ENCODE assay signal across 8 cellular contexts in genomic region chr17:79008666-79009387, GRCh38. TPM values are rescaled to one million over a fixed set of nuclear protein-coding genes. Genes with fewer than 3 reads are reported as not detected.
DNase-seq lines count a peak whose midpoint lies in the region; ATAC-seq and TF ChIP-seq lines count a peak whose summit lies in the region.

No MANE protein-coding gene starts in this region.

- no TSS peak for BruUV-seq in Caco-2 (replicated peaks; lab: Mats Ljungman, UMichigan)

- H4K20me1 ChIP-seq in OCI-LY3 (ENCODE audit: insufficient read depth, low read length) = peaks cover 24% of the 10 kb centered on the region

- ATAC-seq in esophagus mucosa (peak; percentile 4), omental fat pad (ENCODE audit: low FRiP score) (no peak), HG02763 (IDR thresholded peaks at IDR 0.05; ENCODE audit: unreplicated experiment) (no peak)

- intact Hi-C loops in Caco-2 (cut with micrococcal nuclease; ENCODE audit: unreplicated experiment) = no loop called here

- H3K9me3 ChIP-seq in Caco-2 (peaks cover 6% of the 10 kb centered on the region; the same call in 1 of the 2 replicates), OCI-LY3 (ENCODE audit: insufficient read depth, low read length) (peaks cover 6% of the 10 kb centered on the region)

- DNase-seq in Caco-2 = no peak
- peak; percentile 16 for DNase-seq in omental fat pad (ENCODE audit: low spot score)
- DNase-seq in stimulated activated CD4-positive, alpha-beta T cell treated with anti-CD3 and anti-CD28 coated beads, Interleukin-15, amount 100 ng/mL, for 24 hours = no peak
- no peak for DNase-seq in cerebellum (ENCODE audit: low spot score)
- DNase-seq in KBM-7 = no peak

- H3K9ac ChIP-seq in OCI-LY3 (ENCODE audit: low read length) = peak overlapping the region; percentile 98

- peaks cover 38% of the 10 kb centered on the region for H3K4me1 Mint-ChIP-seq in Caco-2 (ENCODE audit: low read depth, unreplicated experiment)

- in situ Hi-C loops in KBM-7 (cut with MboI; ENCODE audit: low pct_unique_long_range_greater_than_20kb, low sequenced_read_pairs) = no loop called here

- H3K4me1 ChIP-seq in Caco-2 (peaks cover 39% of the 10 kb centered on the region), OCI-LY3 (ENCODE audit: low read length) (peaks cover 13% of the 10 kb centered on the region)

- peak overlapping the region; percentile 95 for H3K4me3 Mint-ChIP-seq in Caco-2 (ENCODE audit: unreplicated experiment)

- no peak for TF ChIP-seq CTCF in Caco-2 (IDR thresholded peaks at IDR 0.05; ENCODE audit: insufficient read depth in 1 of 2, low read depth in 1 of 2, low read length in 1 of 2, severe bottlenecking in 1 of 2, unreplicated experiment in 1 of 2)
- TF ChIP-seq CTCF in OCI-LY3 (IDR thresholded peaks at IDR 0.05; ENCODE audit: low read depth, low read length) = no peak
- TF ChIP-seq CTCF in omental fat pad (IDR thresholded peaks at IDR 0.05) = no peak

- POLR2A ChIA-PET in Caco-2 (lab: Charles Lee) = interaction anchor here (0.6 to 1.0 kb wide), 4 partner anchors 16 to 836 kb away, joined by 3 to 10 read pairs (median 4); no protein-coding TSS in a partner anchor

- H3K4me3 ChIP-seq in Caco-2 (ENCODE audit: low read depth, low read length) (peak overlapping the region; percentile 91), OCI-LY3 (ENCODE audit: low read length) (peak overlapping the region; percentile 98)

- peaks cover 18% of the 10 kb centered on the region for H3K9me3 Mint-ChIP-seq in Caco-2 (ENCODE audit: unreplicated experiment)

- H3K36me3 Mint-ChIP-seq in Caco-2 (ENCODE audit: insufficient read depth, unreplicated experiment) = peaks cover 16% of the 10 kb centered on the region

- peak overlapping the region; percentile 99 for H3K4me2 ChIP-seq in OCI-LY3 (ENCODE audit: low read length)

- CTCF ChIA-PET in Caco-2 (lab: Charles Lee) = interaction anchor here (0.6 to 1.0 kb wide), 5 partner anchors 37 to 1677 kb away, joined by 3 to 5 read pairs (median 3); partner anchors contain the start of gene ENGASE

- no peaks in the 10 kb centered on the region for H3K27me3 ChIP-seq in Caco-2 (replicated peaks; ENCODE audit: control insufficient read depth, insufficient read depth, low read length)
- H3K27me3 ChIP-seq in OCI-LY3 (ENCODE audit: low read depth, low read length) = 0 out of 2 replicates have a peak, but pooled peaks cover under 1% of the 10 kb centered on the region

- H2AFZ ChIP-seq in OCI-LY3 (ENCODE audit: low read depth, low read length) = no peak overlapping the region

- H3K36me3 ChIP-seq in Caco-2 (ENCODE audit: control insufficient read depth, insufficient read depth, low read length) = peaks cover 4% of the 10 kb centered on the region; the same call in 1 of the 2 replicates
- H3K36me3 ChIP-seq in OCI-LY3 (replicated peaks; ENCODE audit: low read depth, low read length) = peaks cover 4% of the 10 kb centered on the region

- H3K27ac ChIP-seq in OCI-LY3 (ENCODE audit: low read length) = peak overlapping the region; percentile 57

- H3K79me2 ChIP-seq in OCI-LY3 (ENCODE audit: low read length) = peaks cover 48% of the 10 kb centered on the region

- H3K27ac Mint-ChIP-seq in Caco-2 (ENCODE audit: unreplicated experiment) = peak overlapping the region; percentile 92

- no peaks in the 10 kb centered on the region for H3K27me3 Mint-ChIP-seq in Caco-2 (ENCODE audit: insufficient read depth, unreplicated experiment)

RNA-seq across cellular contexts. Expression of gene CANT1, which starts 0.7 kb away (rescaled TPM):
- total RNA-seq in Caco-2 (2022) = 68.9 and 86.4 TPM in 2 replicates
- total RNA-seq in esophagus mucosa = 55.5 TPM
- total RNA-seq in omental fat pad = 10 to 100 TPM; 24.0 to 34.8 (median 30.3) TPM
- total RNA-seq in cerebellum = 17.7 TPM

RNA-seq across cellular contexts. Expression of gene C1QTNF1, which starts 15.1 kb away (rescaled TPM):
- total RNA-seq in Caco-2 (2022) (16.1 and 19.9 TPM in 2 replicates), esophagus mucosa (4.1 TPM), omental fat pad (100 to 1,000 TPM; 110 to 438 (median 388) TPM), cerebellum (0.73 TPM)

RNA-seq across cellular contexts. Expression of gene LGALS3BP, which starts 29.1 kb away (rescaled TPM):
- total RNA-seq in Caco-2 (2022) (65.4 and 68.1 TPM in 2 replicates), esophagus mucosa (193 TPM), omental fat pad (100 to 1,000 TPM; 325 to 516 (median 441) TPM), cerebellum (44.1 TPM)
